Comparison of ENCODE assay signal across 13 cellular contexts in genomic region chr22:19149962-19150361, GRCh38. TPM values are rescaled to one million over a fixed set of nuclear protein-coding genes. Genes with fewer than 3 reads are reported as not detected.
A peak's percentile ranks its signal among the peaks of the same experiment; 100 is the strongest.
DNase-seq lines count a peak whose midpoint lies in the region; ATAC-seq and TF ChIP-seq lines count a peak whose summit lies in the region.
"Had no signal": no experiment of that assay in that cellular context is flagged by ENCODE, and none has a peak within 500 bp of the region (broad histone marks: within the 10 kb centered on the region; RNA-seq: fewer than 3 reads in every experiment).

TSS of gene GSC2 (minus strand) at chr22:19150292. CDS start at chr22:19150283, 9 bp downstream.

- H3K9me3 ChIP-seq in heart left ventricle (no peaks in the 10 kb centered on the region), ascending aorta (no peaks in the 10 kb centered on the region), upper lobe of right lung (no peaks in the 10 kb centered on the region)

- WGBS in heart left ventricle, 4 donors, result 1 to 10% (median 2%) methylated on average over 4 to 60 of the region's 60 CpGs; no CpG with 5 or more reads in 1 of the 4 donors

- peaks cover 0 to 19% (median 0%) of the 10 kb centered on the region in 12 donors for H3K4me1 ChIP-seq in heart left ventricle
- peaks cover 4 to 6% of the 10 kb centered on the region in 2 donors for H3K4me1 ChIP-seq in ascending aorta
- H3K4me1 ChIP-seq in upper lobe of right lung, result no peaks in the 10 kb centered on the region

- no TSS peak for BruUV-seq in Calu3 (replicated peaks; lab: Mats Ljungman, UMichigan)

- no peak for DNase-seq in heart left ventricle
- no peak for DNase-seq in left cardiac atrium
- DNase-seq in ascending aorta (ENCODE audit: low spot score in 2 of 2), result no peak
- DNase-seq in naive B cell, result no peak
- no peak for DNase-seq in upper lobe of right lung
- no peak for DNase-seq in GM03348 (ENCODE audit: low spot score)
- DNase-seq in Calu3, result no peak
- DNase-seq in globus pallidus (ENCODE audit: low spot score), result no peak
- DNase-seq: NCI-H1694 treated with DMSO at 0.1 percent for 48 hours had no signal

- CTCF ChIA-PET in Calu3 (lab: Charles Lee), result no interaction called here

- H3K27me3 Mint-ChIP-seq in naive B cell (peaks cover 40 to 71% (median 56%) of the 10 kb centered on the region in 3 donors), Calu3 (ENCODE audit: unreplicated experiment) (peaks cover 69% of the 10 kb centered on the region)

- H3K27ac ChIP-seq in heart left ventricle (no peak within 1 kb of the TSS), ascending aorta (no peak within 1 kb of the TSS), upper lobe of right lung (no peak within 1 kb of the TSS)
- H3K27ac ChIP-seq: C4-2B, dorsolateral prefrontal cortex had no signal

- peaks cover 0 to 11% (median 5%) of the 10 kb centered on the region in 7 donors for H3K9me3 Mint-ChIP-seq in naive B cell
- H3K9me3 Mint-ChIP-seq in Calu3 (ENCODE audit: low read depth, unreplicated experiment), result no peaks in the 10 kb centered on the region

- H3K4me3 ChIP-seq in heart left ventricle (peak within 1 kb of the TSS in 11 of 12 donors; percentile 8 to 48 (median 21)), ascending aorta (peak within 1 kb of the TSS; percentile 47 to 58), upper lobe of right lung (peak within 1 kb of the TSS; percentile 35)

- H3K27me3 ChIP-seq in heart left ventricle (peaks cover 28 to 70% (median 50%) of the 10 kb centered on the region in 9 donors), ascending aorta (peaks cover 17% of the 10 kb centered on the region), upper lobe of right lung (peaks cover 55% of the 10 kb centered on the region)

- H3K4me3 Mint-ChIP-seq in naive B cell (peak within 1 kb of the TSS; percentile 57 to 86 (median 78)), Calu3 (ENCODE audit: low read depth, unreplicated experiment) (no peak within 1 kb of the TSS)

- H3K27ac Mint-ChIP-seq in naive B cell, result peak within 1 kb of the TSS in 4 of 6 donors; percentile 70 to 93 (median 88)
- H3K27ac Mint-ChIP-seq in Calu3 (ENCODE audit: unreplicated experiment), result no peak within 1 kb of the TSS

- H3K36me3 ChIP-seq in heart left ventricle (no peaks in the 10 kb centered on the region), ascending aorta (no peaks in the 10 kb centered on the region), upper lobe of right lung (no peaks in the 10 kb centered on the region)

- TF ChIP-seq CTCF in heart left ventricle (IDR thresholded peaks at IDR 0.05) (no peak), ascending aorta (IDR thresholded peaks at IDR 0.05) (no peak), upper lobe of right lung (IDR thresholded peaks at IDR 0.05) (no peak), Calu3 (IDR thresholded peaks at IDR 0.05; ENCODE audit: unreplicated experiment) (no peak)

- ATAC-seq in heart left ventricle, result no peak
- no peak for ATAC-seq in left cardiac atrium
- peak in 1 of 2 donors; percentile 8 for ATAC-seq in naive B cell (ENCODE audit: low read depth in 2 of 2)
- ATAC-seq in upper lobe of right lung, result no peak
- ATAC-seq: sciatic nerve had no signal

- TF ChIP-seq POLR2A in heart left ventricle (IDR thresholded peaks at IDR 0.05), result no peak

- peaks cover 4 to 16% of the 10 kb centered on the region in 2 donors for H3K36me3 Mint-ChIP-seq in naive B cell
- H3K36me3 Mint-ChIP-seq in Calu3 (ENCODE audit: insufficient read depth, unreplicated experiment), result no peaks in the 10 kb centered on the region

- intact Hi-C loops in heart left ventricle (cut with DNase I), result loop anchor here in 6 of 10 donors (5.0 to 10.0 kb wide), 4 partner anchors 325 to 485 kb away; partner anchors contain the start of genes CDC45 (in 1 of the 6) and UFD1 (in 1 of the 6)
- intact Hi-C loops in left cardiac atrium (cut with DNase I), result loop anchor here in 1 of 2 donors (10.0 kb wide), 1 partner anchor 485 kb away; no protein-coding TSS in a partner anchor
- intact Hi-C loops in ascending aorta (cut with DNase I), result loop anchor here (10.0 kb wide), 1 partner anchor 565 kb away; the partner anchor contains the start of gene SEPTIN5
- intact Hi-C loops in upper lobe of right lung (cut with DNase I), result no loop called here
- intact Hi-C loops in Calu3 (cut with micrococcal nuclease; ENCODE audit: unreplicated experiment), result no loop called here

- peaks cover 6 to 18% (median 7%) of the 10 kb centered on the region in 3 donors for H3K4me1 Mint-ChIP-seq in naive B cell
- H3K4me1 Mint-ChIP-seq in Calu3 (ENCODE audit: low read depth, unreplicated experiment), result no peaks in the 10 kb centered on the region

RNA-seq across cellular contexts. Expression of gene GSC2, which starts in this region (rescaled TPM):
- total RNA-seq in heart left ventricle, result not detected
- polyA plus RNA-seq in heart left ventricle, result not detected
- not detected for total RNA-seq in left cardiac atrium
- total RNA-seq in ascending aorta, result not detected
- not detected for polyA plus RNA-seq in naive B cell (ENCODE audit: low read depth in 6 of 6)
- total RNA-seq in upper lobe of right lung, result not detected
- total RNA-seq in Calu3 (2022), result not detected in 2 replicates
- total RNA-seq: kidney epithelial cell, sciatic nerve had no signal

Comparison
In these comparisons a context has a peak if more than half of its experiments do, and no peak if none do; other contexts are left out.
1. intact Hi-C loops: an anchor here in heart left ventricle (5.0 to 10.0 kb wide) and ascending aorta (10.0 kb wide); none called in upper lobe of right lung and Calu3.